In the genomic region with DNA sequence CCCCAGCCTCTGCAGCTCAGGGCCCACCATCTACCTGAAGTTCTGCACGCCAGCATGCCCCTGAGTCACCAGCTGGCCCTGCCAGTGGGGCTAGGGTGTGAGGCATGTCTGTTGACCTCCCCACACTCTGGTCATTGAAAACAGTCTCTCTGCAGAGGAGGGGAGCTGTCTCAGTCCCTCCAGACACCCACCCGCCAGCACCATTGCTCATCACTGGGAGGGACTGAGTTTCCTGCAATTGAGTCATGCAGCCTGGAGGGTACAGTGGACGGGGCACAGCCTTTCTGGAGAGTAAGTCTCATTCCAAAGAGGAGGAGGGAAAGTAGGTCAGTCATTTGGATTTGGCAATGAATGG, we compare ENCODE assay signal across 12 cellular contexts. TPM values are rescaled to one million over a fixed set of nuclear protein-coding genes. Genes with fewer than 3 reads are reported as not detected.
DNase-seq lines count a peak whose midpoint lies in the region; ATAC-seq and TF ChIP-seq lines count a peak whose summit lies in the region.
"Had no signal": no experiment of that assay in that cellular context is flagged by ENCODE, and none has a peak within 500 bp of the region (broad histone marks: within the 10 kb centered on the region; RNA-seq: fewer than 3 reads in every experiment).

No MANE protein-coding gene starts in this region.

- TF ChIP-seq CTCF in WERI-Rb-1 (IDR thresholded peaks at IDR 0.05; ENCODE audit: low read depth, low read length), result no peak
- TF ChIP-seq CTCF in upper lobe of left lung (IDR thresholded peaks at IDR 0.05), result no peak

- no peak for TF ChIP-seq POLR2A in upper lobe of left lung (IDR thresholded peaks at IDR 0.05)

- no peaks in the 10 kb centered on the region for H3K27me3 ChIP-seq in WERI-Rb-1 (ENCODE audit: insufficient read depth, low read depth, severe bottlenecking)
- H3K27me3 ChIP-seq in upper lobe of left lung, result no peaks in the 10 kb centered on the region

- peak; percentile 8 for DNase-seq in activated CD8-positive, alpha-beta memory T cell treated with anti-CD3 and anti-CD28 coated beads, Interleukin-2, amount 50 U/mL, for 4 hours
- no peak for DNase-seq in activated CD8-positive, alpha-beta memory T cell treated with anti-CD3 and anti-CD28 coated beads for 24 hours
- DNase-seq in WERI-Rb-1, result peak; percentile 3
- DNase-seq in hepatic stellate cell (ENCODE audit: low spot score), result peak; percentile 93
- peak; percentile 18 to 28 for DNase-seq in upper lobe of left lung
- DNase-seq in DMS 273 treated with DMSO at 0.1 percent for 48 hours (lab: John Stamatoyannopoulos, UW), result no peak
- no peak for DNase-seq in HT-29 (ENCODE audit: low spot score)
- DNase-seq: activated gamma-delta T cell treated with Interleukin-2 at 50 U/mL for 16 hours, NCI-H2171, T-helper 17 cell had no signal

- ATAC-seq in upper lobe of left lung (ENCODE audit: low FRiP score in 2 of 2), result peak in 1 of 2 donors; percentile 90
- ATAC-seq in GM21825 (IDR thresholded peaks at IDR 0.05; ENCODE audit: unreplicated experiment), result no peak
- ATAC-seq: T-helper 17 cell had no signal

- TF ChIP-seq EP300 in upper lobe of left lung (IDR thresholded peaks at IDR 0.05), result no peak

- H3K9me3 ChIP-seq in WERI-Rb-1 (ENCODE audit: severe bottlenecking) (peaks cover 18% of the 10 kb centered on the region), upper lobe of left lung (no peaks in the 10 kb centered on the region)
- H3K9me3 ChIP-seq: esophagus muscularis mucosa had no signal

- H3K27ac ChIP-seq in WERI-Rb-1 (no peak overlapping the region), upper lobe of left lung (peak overlapping the region in 1 of 4 donors; percentile 17)
- H3K27ac ChIP-seq: esophagus muscularis mucosa had no signal

- WGBS in upper lobe of left lung, 2 donors, result 86 to 90% methylated on average over 3 of the region's 3 CpGs

- H3K4me1 ChIP-seq in upper lobe of left lung, result no peaks in the 10 kb centered on the region
- H3K4me1 ChIP-seq: esophagus muscularis mucosa had no signal

- H3K36me3 ChIP-seq in WERI-Rb-1, result no peaks in the 10 kb centered on the region
- no peaks in the 10 kb centered on the region for H3K36me3 ChIP-seq in upper lobe of left lung
- H3K36me3 ChIP-seq: esophagus muscularis mucosa had no signal

- H3K4me3 ChIP-seq in WERI-Rb-1 (ENCODE audit: low read depth, low read length) (no peak overlapping the region), upper lobe of left lung (no peak overlapping the region)
- H3K4me3 ChIP-seq: esophagus muscularis mucosa had no signal

RNA-seq across cellular contexts. Expression of gene COL5A1, which starts 16.8 kb away (rescaled TPM):
- 10 to 100 TPM in 5 of 6 donors, 1 to 10 TPM in 1; 7.5 to 75.4 (median 27.4) TPM for total RNA-seq in upper lobe of left lung
- total RNA-seq in HT-29 (2014; rRNA removed; shearing (Covaris generic)), result 0.43 TPM in 1 of 2 replicates, not detected in the other

Comparison
In these comparisons a context has a peak if more than half of its experiments do, and no peak if none do; other contexts are left out.
1. DNase-seq: peak in activated CD8-positive, alpha-beta memory T cell treated with anti-CD3 and anti-CD28 coated beads, Interleukin-2, amount 50 U/mL, for 4 hours (single experiment), WERI-Rb-1 (single experiment), hepatic stellate cell (single experiment) and upper lobe of left lung (2 of 2); none in activated CD8-positive, alpha-beta memory T cell treated with anti-CD3 and anti-CD28 coated beads for 24 hours (single experiment), DMS 273 treated with DMSO at 0.1 percent for 48 hours (single experiment) and HT-29 (single experiment).